Comparison of ENCODE assay signal across 11 cellular contexts in genomic region chr2:231396058-231396821, GRCh38. TPM values are rescaled to one million over a fixed set of nuclear protein-coding genes. Genes with fewer than 3 reads are reported as not detected.
DNase-seq lines count a peak whose midpoint lies in the region; ATAC-seq, FAIRE-seq and TF ChIP-seq lines count a peak whose summit lies in the region.
"Had no signal": no experiment of that assay in that cellular context is flagged by ENCODE, and none has a peak within 500 bp of the region (broad histone marks: within the 10 kb centered on the region; RNA-seq: fewer than 3 reads in every experiment).

No MANE protein-coding gene starts in this region.

- H3K4me3 ChIP-seq in Panc1 (ENCODE audit: low read depth in 2 of 2, low read length in 2 of 2) (peak overlapping the region; percentile 53 to 85), heart left ventricle (peak overlapping the region; percentile 26 to 61 (median 54)), osteoblast (ENCODE audit: insufficient read depth, low read length) (no peak overlapping the region)

- H3K4me1 Mint-ChIP-seq in Calu3 (ENCODE audit: low read depth, unreplicated experiment), result peaks cover 34% of the 10 kb centered on the region

- H3K27me3 Mint-ChIP-seq in Calu3 (ENCODE audit: unreplicated experiment), result peaks cover 12% of the 10 kb centered on the region

- POLR2A ChIA-PET in Panc1 (lab: Charles Lee), result no interaction called here

- FAIRE-seq in GM12892 (lab: Jason Lieb, UNC), result no peak
- FAIRE-seq: endometrium, G401.6 had no signal

- no peak overlapping the region for H3K4me2 ChIP-seq in osteoblast (ENCODE audit: insufficient read depth, low read length)

- intact Hi-C loops in Calu3 (cut with micrococcal nuclease; ENCODE audit: unreplicated experiment) (no loop called here), Panc1 (cut with micrococcal nuclease; ENCODE audit: unreplicated experiment) (loop anchor here (5.0 kb wide), 1 partner anchor 34 kb away; no protein-coding TSS in a partner anchor), heart left ventricle (cut with DNase I) (loop anchor here in 4 of 10 donors (5.0 kb wide), 2 partner anchors 99 to 149 kb away; no protein-coding TSS in a partner anchor)

- peak overlapping the region; percentile 87 for H3K4me3 Mint-ChIP-seq in Calu3 (ENCODE audit: low read depth, unreplicated experiment)

- no peak for TF ChIP-seq CTCF in Calu3 (IDR thresholded peaks at IDR 0.05; ENCODE audit: unreplicated experiment)
- TF ChIP-seq CTCF in Panc1 (IDR thresholded peaks at IDR 0.05), result no peak
- no peak for TF ChIP-seq CTCF in heart left ventricle (IDR thresholded peaks at IDR 0.05)
- TF ChIP-seq CTCF in osteoblast (IDR thresholded peaks at IDR 0.05; ENCODE audit: extremely low read depth, low read depth, low read length), result no peak

- TF ChIP-seq POLR2A in heart left ventricle (IDR thresholded peaks at IDR 0.05), result no peak
- TF ChIP-seq POLR2A in GM12892 (IDR thresholded peaks at IDR 0.05; ENCODE audit: low read depth, low read length), result no peak

- peak overlapping the region; percentile 81 for H3K27ac Mint-ChIP-seq in Calu3 (ENCODE audit: unreplicated experiment)

- H3K36me3 Mint-ChIP-seq in Calu3 (ENCODE audit: insufficient read depth, unreplicated experiment), result peaks cover 28% of the 10 kb centered on the region

- H3K79me2 ChIP-seq in osteoblast (ENCODE audit: insufficient read depth, low read length), result no peaks in the 10 kb centered on the region

- H3K27me3 ChIP-seq in Panc1 (ENCODE audit: control insufficient read depth, insufficient read depth, low read length) (no peaks in the 10 kb centered on the region), heart left ventricle (peaks cover 0 to 23% (median 5%) of the 10 kb centered on the region in 9 donors), osteoblast (ENCODE audit: insufficient read depth, low read length) (peaks cover 31% of the 10 kb centered on the region)

- H3K4me1 ChIP-seq in Panc1 (ENCODE audit: control insufficient read depth, insufficient read depth, low read length) (peaks cover 59% of the 10 kb centered on the region), heart left ventricle (peaks cover 0 to 38% (median 13%) of the 10 kb centered on the region in 12 donors), osteoblast (ENCODE audit: insufficient read depth, low read length) (peaks cover 4% of the 10 kb centered on the region)

- H3K9me3 ChIP-seq in Panc1 (ENCODE audit: control insufficient read depth, insufficient read depth, low read depth, low read length) (no peaks in the 10 kb centered on the region), heart left ventricle (no peaks in the 10 kb centered on the region), osteoblast (ENCODE audit: low read depth, low read length) (no peaks in the 10 kb centered on the region)

- CTCF ChIA-PET in Calu3 (lab: Charles Lee), result interaction anchor here (0.5 to 2.0 kb wide), 5 partner anchors 8 to 715 kb away, joined by 3 to 6 read pairs (median 4); no protein-coding TSS in a partner anchor
- CTCF ChIA-PET in Panc1 (lab: Charles Lee), result interaction anchor here (0.6 to 1.0 kb wide), 3 partner anchors 12 to 146 kb away, joined by 3 to 4 read pairs (median 3); no protein-coding TSS in a partner anchor

- DNase-seq in Calu3 (no peak), Panc1 (ENCODE audit: low read depth, low spot score) (no peak), heart left ventricle (no peak), osteoblast (ENCODE audit: insufficient read length, low spot score, missing footprints) (peak; percentile 88), GM12892 (ENCODE audit: insufficient read length) (no peak), ureter (ENCODE audit: low spot score) (no peak)
- DNase-seq in activated CD8-positive, alpha-beta memory T cell treated with anti-CD3 and anti-CD28 coated beads for 24 hours, result no peak
- DNase-seq: NCI-H1436 had no signal

- in situ Hi-C loops in Panc1 (cut with HindIII; ENCODE audit: low pct_unique_long_range_greater_than_20kb, low sequenced_read_pairs), result no loop called here

- BruUV-seq in Calu3 (replicated peaks; lab: Mats Ljungman, UMichigan), result no TSS peak
- BruUV-seq in Panc1 (replicated peaks; lab: Mats Ljungman, UMichigan), result no TSS peak

- peak overlapping the region; percentile 91 for H3K27ac ChIP-seq in Panc1 (ENCODE audit: low read length)
- H3K27ac ChIP-seq in heart left ventricle, result peak overlapping the region in 3 of 12 donors; percentile 19 to 49 (median 43)
- no peak overlapping the region for H3K27ac ChIP-seq in osteoblast (ENCODE audit: low read depth, low read length)

- no peaks in the 10 kb centered on the region for H4K20me1 ChIP-seq in osteoblast (ENCODE audit: insufficient read depth, low read length)

- H2AFZ ChIP-seq in osteoblast (ENCODE audit: low read length), result no peak overlapping the region

- no peaks in the 10 kb centered on the region for H3K9me3 Mint-ChIP-seq in Calu3 (ENCODE audit: low read depth, unreplicated experiment)

- WGBS in heart left ventricle, 4 donors, result 11 to 53% (median 13%) methylated on average over 7 to 41 of the region's 41 CpGs

- no peaks in the 10 kb centered on the region for H3K36me3 ChIP-seq in Panc1 (ENCODE audit: control insufficient read depth, insufficient read depth, low read length)
- H3K36me3 ChIP-seq in heart left ventricle, result no peaks in the 10 kb centered on the region
- no peaks in the 10 kb centered on the region for H3K36me3 ChIP-seq in osteoblast (ENCODE audit: insufficient read depth, low read length)

- ATAC-seq in Panc1, result no peak
- ATAC-seq in heart left ventricle, result no peak
- no peak for ATAC-seq in GM21529 (IDR thresholded peaks at IDR 0.05; ENCODE audit: unreplicated experiment)

RNA-seq across cellular contexts. Expression of gene B3GNT7, which starts 0.7 kb away (rescaled TPM):
- total RNA-seq in Calu3 (2022) (8.9 and 14.4 TPM in 2 replicates), Panc1 (2021; ENCODE audit: unreplicated experiment) (83.3 TPM), heart left ventricle (10 to 100 TPM in 2 of 9 donors, 1 to 10 TPM in 7; 1.2 to 52.4 (median 6.8) TPM), osteoblast (0.29 and 0.72 TPM in 2 replicates), ureter (2.2 TPM)
- polyA plus RNA-seq in Panc1 (2012; ENCODE audit: insufficient read length), result 85.5 TPM
- 1 to 10 TPM in 1 of 2 donors, under 1 TPM in 1; 0.68 to 2.2 TPM for polyA plus RNA-seq in heart left ventricle
- 1.5 TPM for polyA plus RNA-seq in GM12892 (2012; ENCODE audit: missing spikeins)
